ENCODE assay signal across 41 cellular contexts in genomic region chr2:68937346-68938055, GRCh38. TPM values are rescaled to one million over a fixed set of nuclear protein-coding genes. Genes with fewer than 3 reads are reported as not detected.
A peak's percentile ranks its signal among the peaks of the same experiment; 100 is the strongest.
DNase-seq lines count a peak whose midpoint lies in the region; ATAC-seq, FAIRE-seq and TF ChIP-seq lines count a peak whose summit lies in the region.
"Had no signal": no experiment of that assay in that cellular context is flagged by ENCODE, and none has a peak within 500 bp of the region (broad histone marks: within the 10 kb centered on the region; RNA-seq: fewer than 3 reads in every experiment).

No MANE protein-coding gene starts in this region.

- peak; percentile 37 for DNase-seq in activated CD4-positive, alpha-beta T cell treated with anti-CD3 and anti-CD28 coated beads, Interleukin-2, amount 10 ng/mL, durations not matched to agents 24 days and 14 days
- no peak for DNase-seq in activated CD4-positive, alpha-beta T cell treated with anti-CD3 and anti-CD28 coated beads, Interleukin-2, amount 50 U/mL, for 4 hours
- DNase-seq in HTR-8/SVneo (ENCODE audit: insufficient read length, low spot score) (no peak), esophagus muscularis mucosa (ENCODE audit: extremely low spot score) (peak; percentile 45), NCI-H1436 (lab: John Stamatoyannopoulos, UW) (no peak)
- no peak for DNase-seq in stimulated activated CD4-positive, alpha-beta T cell treated with anti-CD3 and anti-CD28 coated beads, Interleukin-4, amount 100 ng/mL, for 24 hours
- DNase-seq: 8988T; activated B cell treated with CpG ODN at 0.5 μM for 24 hours; activated CD4-positive, alpha-beta T cell treated with anti-CD3 and anti-CD28 coated beads, Interleukin-2, amount 50 U/mL, for 1 hour; activated effector memory CD4-positive, alpha-beta T cell treated with anti-CD3 and anti-CD28 coated beads, Interleukin-2, amount 50 U/mL, for 16 hours; activated T-cell treated with anti-CD3 and anti-CD28 coated beads, Interleukin-2, amount 50 U/mL, for 24 hours; CD8-positive, alpha-beta T cell; colonic mucosa; DMS 273 treated with DMSO at 0.1 percent for 48 hours; effector CD8-positive, alpha-beta T cell; heart left ventricle; mucosa of descending colon; NCI-H187 treated with DMSO at 0.1 percent for 48 hours; NCI-H2171; NCI-H510A; small intestine; stimulated activated CD4-positive, alpha-beta T cell treated with anti-CD3 and anti-CD28 coated beads, Interleukin-1b, Interleukin-23, amount 100 ng/mL, for 48 hours; stimulated activated naive CD8-positive, alpha-beta T cell treated with anti-CD3 and anti-CD28 coated beads, Interleukin-15, Interleukin-2, amounts not matched to agents 100 U/mL and 50 U/mL, for 24 hours; T-helper 1 cell; uterus had no signal

- TF ChIP-seq POLR2A in esophagus muscularis mucosa (IDR thresholded peaks at IDR 0.05; ENCODE audit: low read depth): no peak

- H3K27me3 ChIP-seq in esophagus muscularis mucosa (no peaks in the 10 kb centered on the region), skeletal muscle satellite cell (ENCODE audit: control insufficient read depth, insufficient read depth, low read length) (no peaks in the 10 kb centered on the region)
- H3K27me3 ChIP-seq: colonic mucosa, uterus had no signal

- TF ChIP-seq CTCF in esophagus muscularis mucosa (IDR thresholded peaks at IDR 0.05): no peak

- 83% methylated on average over 5 of the region's 5 CpGs for WGBS in esophagus muscularis mucosa

- H3K4me1 ChIP-seq in esophagus muscularis mucosa (peaks cover 0 to 5% (median 0%) of the 10 kb centered on the region in 4 donors), skeletal muscle satellite cell (ENCODE audit: control insufficient read depth, insufficient read depth, low read length) (peaks cover 18% of the 10 kb centered on the region)
- H3K4me1 ChIP-seq: colonic mucosa, uterus had no signal

- H3K4me3 ChIP-seq in esophagus muscularis mucosa (no peak overlapping the region), skeletal muscle satellite cell (ENCODE audit: low read length) (no peak overlapping the region)
- H3K4me3 ChIP-seq: cardiac muscle cell, colonic mucosa, heart left ventricle, lung, mucosa of descending colon, thoracic aorta, uterus had no signal

- H3K27ac Mint-ChIP-seq in activated CD4-positive, alpha-beta T cell treated with anti-CD3 and anti-CD28 coated beads, Interleukin-2, amount 10 ng/mL, durations not matched to agents 24 days and 14 days: no peak overlapping the region
- H3K27ac Mint-ChIP-seq: activated B cell treated with CpG ODN at 0.5 μM for 24 hours; activated naive CD8-positive, alpha-beta T cell; activated T-cell treated with anti-CD3 and anti-CD28 coated beads, Interleukin-2, amount 50 U/mL, for 24 hours; B cell; CD8-positive, alpha-beta T cell; nephron had no signal

- no peaks in the 10 kb centered on the region for H3K36me3 Mint-ChIP-seq in activated CD4-positive, alpha-beta T cell treated with anti-CD3 and anti-CD28 coated beads, Interleukin-2, amount 10 ng/mL, durations not matched to agents 24 days and 14 days (ENCODE audit: low read depth)
- H3K36me3 Mint-ChIP-seq: CD8-positive, alpha-beta T cell had no signal

- H3K9me3 ChIP-seq in esophagus muscularis mucosa: no peaks in the 10 kb centered on the region
- H3K9me3 ChIP-seq in skeletal muscle satellite cell (replicated peaks; ENCODE audit: low read length): no peaks in the 10 kb centered on the region
- H3K9me3 ChIP-seq: colonic mucosa, mucosa of descending colon, thoracic aorta, uterus had no signal

- no peak overlapping the region for H3K4me3 Mint-ChIP-seq in activated CD4-positive, alpha-beta T cell treated with anti-CD3 and anti-CD28 coated beads, Interleukin-2, amount 10 ng/mL, durations not matched to agents 24 days and 14 days
- H3K4me3 Mint-ChIP-seq: activated B cell treated with CpG ODN at 0.5 μM for 24 hours; activated naive CD8-positive, alpha-beta T cell; activated T-cell treated with anti-CD3 and anti-CD28 coated beads, Interleukin-2, amount 50 U/mL, for 24 hours; B cell; CD8-positive, alpha-beta T cell; nephron had no signal

- H3K4me1 Mint-ChIP-seq in activated CD4-positive, alpha-beta T cell treated with anti-CD3 and anti-CD28 coated beads, Interleukin-2, amount 10 ng/mL, durations not matched to agents 24 days and 14 days: no peaks in the 10 kb centered on the region
- H3K4me1 Mint-ChIP-seq: activated B cell treated with CpG ODN at 0.5 μM for 24 hours, B cell had no signal

- intact Hi-C loops in activated CD4-positive, alpha-beta T cell treated with anti-CD3 and anti-CD28 coated beads, Interleukin-2, amount 10 ng/mL, durations not matched to agents 24 days and 14 days (cut with micrococcal nuclease): no loop called here
- intact Hi-C loops in esophagus muscularis mucosa (cut with DNase I): no loop called here

- no peak for TF ChIP-seq EP300 in esophagus muscularis mucosa (IDR thresholded peaks at IDR 0.05)

- peaks cover 7% of the 10 kb centered on the region for H3K9me3 Mint-ChIP-seq in activated CD4-positive, alpha-beta T cell treated with anti-CD3 and anti-CD28 coated beads, Interleukin-2, amount 10 ng/mL, durations not matched to agents 24 days and 14 days
- H3K9me3 Mint-ChIP-seq: activated T-cell treated with anti-CD3 and anti-CD28 coated beads, Interleukin-2, amount 50 U/mL, for 24 hours had no signal

- peak; percentile 70 for FAIRE-seq in HTR-8/SVneo (lab: Jason Lieb, UNC)
- FAIRE-seq: RCC 7860, small intestine had no signal

- no peak for ATAC-seq in GM18867 (IDR thresholded peaks at IDR 0.05; ENCODE audit: unreplicated experiment)
- ATAC-seq: CD8-positive, alpha-beta T cell; HCT116; heart left ventricle; mucosa of descending colon; stimulated activated naive CD8-positive, alpha-beta T cell treated with anti-CD3 and anti-CD28 coated beads, Interleukin-15, Interleukin-2, amounts not matched to agents 100 U/mL and 50 U/mL, for 24 hours had no signal

- H3K4me2 ChIP-seq in skeletal muscle satellite cell (ENCODE audit: low read length): no peak overlapping the region

- H3K36me3 ChIP-seq in esophagus muscularis mucosa (no peaks in the 10 kb centered on the region), skeletal muscle satellite cell (ENCODE audit: insufficient read depth, low read length) (no peaks in the 10 kb centered on the region)
- H3K36me3 ChIP-seq: cardiac muscle cell, colonic mucosa, heart left ventricle, thoracic aorta, uterus had no signal

- peaks cover 52% of the 10 kb centered on the region for H3K27me3 Mint-ChIP-seq in activated CD4-positive, alpha-beta T cell treated with anti-CD3 and anti-CD28 coated beads, Interleukin-2, amount 10 ng/mL, durations not matched to agents 24 days and 14 days

- H3K9ac ChIP-seq in skeletal muscle satellite cell (ENCODE audit: low read depth, low read length): peak overlapping the region; percentile 20

- H3K27ac ChIP-seq in esophagus muscularis mucosa (replicated peaks in 1 of 4): no peak overlapping the region
- H3K27ac ChIP-seq: cardiac muscle cell, colonic mucosa, heart left ventricle, thoracic aorta, uterus had no signal

RNA-seq across cellular contexts. Expression of gene GKN2, which starts 15.2 kb away (rescaled TPM):
- not detected in 2 replicates for total RNA-seq in activated CD4-positive, alpha-beta T cell treated with anti-CD3 and anti-CD28 coated beads, Interleukin-2, amount 10 ng/mL, durations not matched to agents 24 days and 14 days
- total RNA-seq in esophagus muscularis mucosa: not detected
- total RNA-seq in skeletal muscle satellite cell (2012; rRNA removed): not detected in 2 replicates
- total RNA-seq: activated B cell treated with CpG ODN at 0.5 μM for 24 hours; B cell; cardiac muscle cell; CD8-positive, alpha-beta T cell; epithelial cell of proximal tubule; fibroblast of villous mesenchyme; heart left ventricle; kidney epithelial cell; LHCN-M2; mucosa of descending colon; omental fat pad; SK-MEL-5; uterus had no signal

RNA-seq across cellular contexts. Expression of gene GKN1, which starts 36.9 kb away (rescaled TPM):
- not detected in 2 replicates for total RNA-seq in activated CD4-positive, alpha-beta T cell treated with anti-CD3 and anti-CD28 coated beads, Interleukin-2, amount 10 ng/mL, durations not matched to agents 24 days and 14 days
- not detected for total RNA-seq in esophagus muscularis mucosa
- not detected in 2 replicates for total RNA-seq in skeletal muscle satellite cell (2012; rRNA removed)
- total RNA-seq: activated B cell treated with CpG ODN at 0.5 μM for 24 hours; B cell; cardiac muscle cell; CD8-positive, alpha-beta T cell; colonic mucosa; epithelial cell of proximal tubule; heart left ventricle; LHCN-M2; lung; mucosa of descending colon; omental fat pad; SK-MEL-5; uterus had no signal

Comparison
In these comparisons a context has a peak if more than half of its experiments do, and no peak if none do; other contexts are left out.
1. DNase-seq: peak in activated CD4-positive, alpha-beta T cell treated with anti-CD3 and anti-CD28 coated beads, Interleukin-2, amount 10 ng/mL, durations not matched to agents 24 days and 14 days (single experiment) and esophagus muscularis mucosa (single experiment); none in activated CD4-positive, alpha-beta T cell treated with anti-CD3 and anti-CD28 coated beads, Interleukin-2, amount 50 U/mL, for 4 hours (0 of 2), HTR-8/SVneo (single experiment), NCI-H1436 (single experiment) and stimulated activated CD4-positive, alpha-beta T cell treated with anti-CD3 and anti-CD28 coated beads, Interleukin-4, amount 100 ng/mL, for 24 hours (single experiment).